Comparison of ENCODE assay signal across 19 cellular contexts in the genomic region with DNA sequence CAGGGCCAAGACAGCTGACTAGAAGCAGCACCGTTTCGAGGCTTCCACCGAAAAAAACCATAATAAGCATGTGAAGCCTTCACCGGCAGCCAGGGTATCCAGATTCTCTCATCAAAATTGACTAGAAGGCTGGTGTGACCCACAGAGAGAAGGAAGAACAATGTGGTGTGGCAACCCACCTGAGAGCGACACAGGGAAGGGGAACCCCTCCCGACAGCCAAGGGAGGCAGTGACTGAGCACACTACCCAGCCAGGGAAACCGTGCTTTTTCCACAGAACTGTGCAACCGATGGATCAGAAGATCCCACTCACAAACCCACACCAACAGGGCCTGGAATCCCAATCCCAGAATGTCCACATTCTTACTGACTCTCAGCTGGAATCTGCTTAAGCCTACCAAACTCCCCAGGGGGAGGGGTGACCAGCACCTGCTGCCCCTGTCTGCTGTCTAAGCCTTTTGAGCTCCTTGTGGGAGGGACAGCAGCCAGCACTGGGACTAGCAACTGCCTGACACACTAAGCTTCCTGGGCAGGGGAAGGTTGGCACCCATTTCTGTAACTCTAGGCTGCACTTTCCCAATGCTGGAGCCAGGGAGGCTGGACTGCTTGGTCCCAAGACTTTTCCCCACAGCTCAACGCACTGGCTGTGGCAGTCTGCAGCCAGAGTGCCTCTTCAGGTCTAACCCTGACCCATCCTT.
"Had no signal": no experiment of that assay in that cellular context is flagged by ENCODE, and none has a peak within 500 bp of the region (broad histone marks: within the 10 kb centered on the region; RNA-seq: fewer than 3 reads in every experiment).

No MANE protein-coding gene starts in this region.

- DNase-seq: activated CD4-positive, alpha-beta T cell treated with anti-CD3 and anti-CD28 coated beads, Interleukin-2, amount 10 ng/mL, durations not matched to agents 7 days and 5 days; activated CD8-positive, alpha-beta T cell treated with anti-CD3 and anti-CD28 coated beads, Interleukin-2, amount 10 ng/mL, durations not matched to agents 7 days and 5 days; activated naive CD4-positive, alpha-beta T cell treated with anti-CD3 and anti-CD28 coated beads, Interleukin-2, amount 10 ng/mL, durations not matched to agents 7 days and 5 days; activated naive CD8-positive, alpha-beta T cell treated with anti-CD3 and anti-CD28 coated beads, Interleukin-2, amount 50 U/mL, for 24 hours; activated T-cell treated with anti-CD3 and anti-CD28 coated beads, Interleukin-2, amount 50 U/mL, for 24 hours; colonic mucosa; immature natural killer cell; left ventricle myocardium superior; naive thymus-derived CD4-positive, alpha-beta T cell; stimulated activated CD4-positive, alpha-beta T cell treated with anti-CD3 and anti-CD28 coated beads, Interleukin-2, amount 100 ng/mL, for 24 hours; stimulated activated naive CD8-positive, alpha-beta T cell treated with anti-CD3 and anti-CD28 coated beads, Interleukin-15, Interleukin-2, amounts not matched to agents 100 U/mL and 50 U/mL, for 24 hours; T1000; uterus had no signal

- H3K4me3 Mint-ChIP-seq: activated CD4-positive, alpha-beta T cell treated with anti-CD3 and anti-CD28 coated beads, Interleukin-2, amount 10 ng/mL, durations not matched to agents 7 days and 5 days; activated CD8-positive, alpha-beta T cell treated with anti-CD3 and anti-CD28 coated beads, Interleukin-2, amount 10 ng/mL, durations not matched to agents 7 days and 5 days; activated naive CD4-positive, alpha-beta T cell treated with anti-CD3 and anti-CD28 coated beads, Interleukin-2, amount 10 ng/mL, durations not matched to agents 7 days and 5 days; activated naive CD8-positive, alpha-beta T cell treated with anti-CD3 and anti-CD28 coated beads, Interleukin-2, amount 50 U/mL, for 24 hours; activated T-cell treated with anti-CD3 and anti-CD28 coated beads, Interleukin-2, amount 50 U/mL, for 24 hours; central memory CD8-positive, alpha-beta T cell; immature natural killer cell; naive thymus-derived CD4-positive, alpha-beta T cell had no signal

- H3K9me3 Mint-ChIP-seq: activated CD4-positive, alpha-beta T cell treated with anti-CD3 and anti-CD28 coated beads, Interleukin-2, amount 10 ng/mL, durations not matched to agents 7 days and 5 days; activated naive CD4-positive, alpha-beta T cell treated with anti-CD3 and anti-CD28 coated beads, Interleukin-2, amount 10 ng/mL, durations not matched to agents 7 days and 5 days; activated naive CD8-positive, alpha-beta T cell treated with anti-CD3 and anti-CD28 coated beads, Interleukin-2, amount 50 U/mL, for 24 hours; activated T-cell treated with anti-CD3 and anti-CD28 coated beads, Interleukin-2, amount 50 U/mL, for 24 hours had no signal

- H3K4me1 Mint-ChIP-seq: activated CD4-positive, alpha-beta T cell treated with anti-CD3 and anti-CD28 coated beads, Interleukin-2, amount 10 ng/mL, durations not matched to agents 7 days and 5 days; activated naive CD4-positive, alpha-beta T cell treated with anti-CD3 and anti-CD28 coated beads, Interleukin-2, amount 10 ng/mL, durations not matched to agents 7 days and 5 days; activated naive CD8-positive, alpha-beta T cell treated with anti-CD3 and anti-CD28 coated beads, Interleukin-2, amount 50 U/mL, for 24 hours; central memory CD8-positive, alpha-beta T cell; immature natural killer cell; naive thymus-derived CD4-positive, alpha-beta T cell had no signal

- H3K9me3 ChIP-seq: ascending aorta, colonic mucosa, tibial nerve, uterus had no signal

- H3K36me3 ChIP-seq: ascending aorta, colonic mucosa, tibial nerve, uterus had no signal

- H3K36me3 Mint-ChIP-seq: activated naive CD4-positive, alpha-beta T cell treated with anti-CD3 and anti-CD28 coated beads, Interleukin-2, amount 10 ng/mL, durations not matched to agents 7 days and 5 days; immature natural killer cell; naive thymus-derived CD4-positive, alpha-beta T cell had no signal

- H3K9ac ChIP-seq: parathyroid adenoma had no signal

- H3K27me3 Mint-ChIP-seq: activated CD4-positive, alpha-beta T cell treated with anti-CD3 and anti-CD28 coated beads, Interleukin-2, amount 10 ng/mL, durations not matched to agents 7 days and 5 days; activated naive CD4-positive, alpha-beta T cell treated with anti-CD3 and anti-CD28 coated beads, Interleukin-2, amount 10 ng/mL, durations not matched to agents 7 days and 5 days; activated naive CD8-positive, alpha-beta T cell treated with anti-CD3 and anti-CD28 coated beads, Interleukin-2, amount 50 U/mL, for 24 hours; activated T-cell treated with anti-CD3 and anti-CD28 coated beads, Interleukin-2, amount 50 U/mL, for 24 hours; central memory CD8-positive, alpha-beta T cell; naive thymus-derived CD4-positive, alpha-beta T cell had no signal

- H3K4me3 ChIP-seq: ascending aorta, colonic mucosa, tibial nerve, uterus had no signal

- H3K27ac ChIP-seq: ascending aorta, colonic mucosa, parathyroid adenoma, tibial nerve, uterus had no signal

- ATAC-seq: activated CD4-positive, CD25-positive, alpha-beta regulatory T cell treated with anti-CD3 and anti-CD28 coated beads, Interleukin-2, amount 50 U/mL, for 24 hours; activated CD8-positive, alpha-beta T cell treated with anti-CD3 and anti-CD28 coated beads, Interleukin-2, amount 10 ng/mL, durations not matched to agents 7 days and 5 days; activated naive CD8-positive, alpha-beta T cell treated with anti-CD3 and anti-CD28 coated beads, Interleukin-2, amount 50 U/mL, for 24 hours; left ventricle myocardium superior; naive thymus-derived CD4-positive, alpha-beta T cell; stimulated activated naive CD8-positive, alpha-beta T cell treated with anti-CD3 and anti-CD28 coated beads, Interleukin-15, Interleukin-2, amounts not matched to agents 100 U/mL and 50 U/mL, for 24 hours had no signal

- H3K27ac Mint-ChIP-seq: activated CD4-positive, alpha-beta T cell treated with anti-CD3 and anti-CD28 coated beads, Interleukin-2, amount 10 ng/mL, durations not matched to agents 7 days and 5 days; activated CD8-positive, alpha-beta T cell treated with anti-CD3 and anti-CD28 coated beads, Interleukin-2, amount 10 ng/mL, durations not matched to agents 7 days and 5 days; activated naive CD4-positive, alpha-beta T cell treated with anti-CD3 and anti-CD28 coated beads, Interleukin-2, amount 10 ng/mL, durations not matched to agents 7 days and 5 days; activated naive CD8-positive, alpha-beta T cell treated with anti-CD3 and anti-CD28 coated beads, Interleukin-2, amount 50 U/mL, for 24 hours; activated T-cell treated with anti-CD3 and anti-CD28 coated beads, Interleukin-2, amount 50 U/mL, for 24 hours; activated T-helper 2 cell treated with anti-CD3 and anti-CD28 coated beads, Interferon-gamma antibody, Interleukin-2, Interleukin-4, amounts not matched to agents 10 μg/mL and 5 μg/mL and 100 μg/mL, durations not matched to agents 14 hours and 24 hours and 36 hours; immature natural killer cell; naive thymus-derived CD4-positive, alpha-beta T cell had no signal

- H3K27me3 ChIP-seq: ascending aorta, colonic mucosa, tibial nerve, uterus had no signal

- H3K4me1 ChIP-seq: colonic mucosa, parathyroid adenoma, uterus had no signal
